Comparison of ENCODE assay signal across 1 cellular context in genomic region chr16:12260647-12261262, GRCh38.
TF ChIP-seq lines count a peak whose summit lies in the region.

No MANE protein-coding gene starts in this region.

TF ChIP-seq in HepG2, 621 proteins besides CTCF, POLR2A, EP300 and RAD21 (continued from another document and continues in another):
- TF ChIP-seq HIC2 (CRISPR knock-in tag; IDR thresholded peaks at IDR 0.05; ENCODE audit: low read depth) (no peak), KLF6 (CRISPR knock-in tag; IDR thresholded peaks at IDR 0.05) (no peak), ZNF883 (CRISPR knock-in tag; IDR thresholded peaks at IDR 0.05; ENCODE audit: not compliant biosample characterization) (no peak), DZIP1 (CRISPR knock-in tag; IDR thresholded peaks at IDR 0.05) (0 out of 2 replicates have a peak, but pooled peaks have one; percentile 22), ZNF281 (CRISPR knock-in tag; IDR thresholded peaks at IDR 0.05; ENCODE audit: borderline replicate concordance) (no peak; the same call in 1 of the 2 replicates), SIN3A (IDR thresholded peaks at IDR 0.05; ENCODE audit: borderline replicate concordance, low read depth, low read length) (no peak), ZNF710 (CRISPR knock-in tag; IDR thresholded peaks at IDR 0.05; ENCODE audit: borderline replicate concordance) (no peak; the same call in 1 of the 2 replicates), HINFP (CRISPR knock-in tag; IDR thresholded peaks at IDR 0.05; ENCODE audit: low read depth) (no peak), MYC (CRISPR knock-in tag; IDR thresholded peaks at IDR 0.05; ENCODE audit: borderline replicate concordance) (peak; percentile 82; the same call in 1 of the 2 replicates), ZMYM3 (CRISPR knock-in tag; IDR thresholded peaks at IDR 0.05) (peak; percentile 95), SMYD3 (CRISPR knock-in tag; IDR thresholded peaks at IDR 0.05) (no peak), ZNF839 (CRISPR knock-in tag; IDR thresholded peaks at IDR 0.05; ENCODE audit: borderline replicate concordance) (peak; percentile 68; the same call in 1 of the 2 replicates), ZNF557 (CRISPR knock-in tag; IDR thresholded peaks at IDR 0.05) (no peak), ZBTB43 (CRISPR knock-in tag; conservative IDR thresholded peaks at IDR 0.05) (peak; percentile 97), IRX3 (CRISPR knock-in tag; IDR thresholded peaks at IDR 0.05; ENCODE audit: borderline replicate concordance, low read depth) (no peak), HNRNPL (IDR thresholded peaks at IDR 0.05; ENCODE audit: low read depth, low read length) (0 out of 2 replicates have a peak, but pooled peaks have one; percentile 32), MAZ (IDR thresholded peaks at IDR 0.05; ENCODE audit: borderline replicate concordance, low read depth, low read length) (peak; percentile 52; the same call in 1 of the 2 replicates), MAZ (CRISPR knock-in tag; IDR thresholded peaks at IDR 0.05; ENCODE audit: low read depth) (peak; percentile 43; the same call in 1 of the 2 replicates), ZNF225 (CRISPR knock-in tag; IDR thresholded peaks at IDR 0.05) (peak; percentile 50; the same call in 1 of the 2 replicates), ZNF556 (CRISPR knock-in tag; IDR thresholded peaks at IDR 0.05; ENCODE audit: borderline replicate concordance) (no peak), ZNF292 (CRISPR knock-in tag; IDR thresholded peaks at IDR 0.05; ENCODE audit: borderline replicate concordance, low read depth) (peak; percentile 94; the same call in 1 of the 2 replicates), ZNF138 (CRISPR knock-in tag; IDR thresholded peaks at IDR 0.05; ENCODE audit: low read depth) (peak; percentile 79; the same call in 1 of the 2 replicates), DDIT3 (CRISPR knock-in tag; IDR thresholded peaks at IDR 0.05) (no peak), ZFY (CRISPR knock-in tag; IDR thresholded peaks at IDR 0.05) (no peak), ZFAT (CRISPR knock-in tag; conservative IDR thresholded peaks at IDR 0.05) (no peak), JDP2 (CRISPR knock-in tag; IDR thresholded peaks at IDR 0.05; ENCODE audit: borderline replicate concordance) (no peak), CENPX (CRISPR knock-in tag; IDR thresholded peaks at IDR 0.05) (no peak), ZNF367 (CRISPR knock-in tag; IDR thresholded peaks at IDR 0.05; ENCODE audit: borderline replicate concordance) (no peak), BCL6 (CRISPR knock-in tag; IDR thresholded peaks at IDR 0.05) (peak; percentile 60; the same call in 1 of the 2 replicates), ZBTB26 (CRISPR knock-in tag; IDR thresholded peaks at IDR 0.05; ENCODE audit: borderline replicate concordance) (peak; percentile 55; the same call in 1 of the 2 replicates), SUZ12 (IDR thresholded peaks at IDR 0.05; ENCODE audit: low read depth, low read length) (no peak), WIZ (CRISPR knock-in tag; IDR thresholded peaks at IDR 0.05) (no peak; the same call in 1 of the 2 replicates), ZNF564 (CRISPR knock-in tag; IDR thresholded peaks at IDR 0.05) (peak; percentile 30; the same call in 1 of the 2 replicates), FOSL2 (CRISPR knock-in tag; IDR thresholded peaks at IDR 0.05) (peak; percentile 68), ZNF317 (CRISPR knock-in tag; IDR thresholded peaks at IDR 0.05) (peak; percentile 82), NR2F2 (IDR thresholded peaks at IDR 0.05; ENCODE audit: borderline replicate concordance, low read depth) (no peak), STAT5B (CRISPR knock-in tag; IDR thresholded peaks at IDR 0.05) (no peak), RARG (CRISPR knock-in tag; IDR thresholded peaks at IDR 0.05; ENCODE audit: low read depth) (no peak), SPEN (CRISPR knock-in tag; IDR thresholded peaks at IDR 0.05; ENCODE audit: low read depth) (peak; percentile 73; the same call in 1 of the 2 replicates), NCOA1 (CRISPR knock-in tag; IDR thresholded peaks at IDR 0.05) (no peak), MNT (IDR thresholded peaks at IDR 0.05) (peak; percentile 70), ZNF615 (CRISPR knock-in tag; IDR thresholded peaks at IDR 0.05; ENCODE audit: borderline replicate concordance) (no peak), ZNF33B (CRISPR knock-in tag; IDR thresholded peaks at IDR 0.05) (no peak), ZNF747 (CRISPR knock-in tag; IDR thresholded peaks at IDR 0.05; ENCODE audit: borderline replicate concordance) (no peak), ZNF335 (CRISPR knock-in tag; IDR thresholded peaks at IDR 0.05) (no peak), MLXIP (CRISPR knock-in tag; IDR thresholded peaks at IDR 0.05; ENCODE audit: borderline replicate concordance) (no peak), ZBTB1 (CRISPR knock-in tag; IDR thresholded peaks at IDR 0.05; ENCODE audit: borderline replicate concordance) (no peak)
